8 cellular contexts compared by ENCODE assay signal in genomic region chr3:159764211-159765024, GRCh38.
DNase-seq lines count a peak whose midpoint lies in the region; ATAC-seq and TF ChIP-seq lines count a peak whose summit lies in the region.

No MANE protein-coding gene starts in this region.

- H3K79me2 ChIP-seq in PC-3 (ENCODE audit: low read length) = peaks cover 41% of the 10 kb centered on the region
- peaks cover 35% of the 10 kb centered on the region for H3K79me2 ChIP-seq in smooth muscle cell (ENCODE audit: low read depth)

- TF ChIP-seq CTCF in PC-3 (conservative IDR thresholded peaks at IDR 0.05; ENCODE audit: low read depth, low read length) (no peak), smooth muscle cell (IDR thresholded peaks at IDR 0.05; ENCODE audit: borderline replicate concordance, insufficient read depth, poor library complexity, severe bottlenecking) (no peak)

- H3K4me1 ChIP-seq in PC-3 (ENCODE audit: insufficient read depth, low read length) (peaks cover 43% of the 10 kb centered on the region), smooth muscle cell (ENCODE audit: low read depth) (peaks cover 10% of the 10 kb centered on the region)

- POLR2A ChIA-PET in PC-3 (lab: Charles Lee; ENCODE audit: unreplicated experiment) = interaction anchor here (0.5 to 1.2 kb wide), 8 partner anchors 22 to 1476 kb away, joined by 3 to 22 read pairs (median 4); no protein-coding TSS in a partner anchor

- H3K9me3 ChIP-seq in PC-3 (ENCODE audit: low read length) = no peaks in the 10 kb centered on the region
- H3K9me3 ChIP-seq in smooth muscle cell (replicated peaks; ENCODE audit: low read depth) = no peaks in the 10 kb centered on the region

- DNase-seq in GM04503 (ENCODE audit: low read depth) = peak; percentile 55
- peak; percentile 80 for DNase-seq in HCEC 1CT
- no peak for DNase-seq in PC-3
- peak; percentile 51 for DNase-seq in cerebellum (ENCODE audit: low spot score)
- peak; percentile 90 for DNase-seq in islet precursor cell
- DNase-seq in smooth muscle cell (lab: John Stamatoyannopoulos, UW; ENCODE audit: unreplicated experiment) = no peak
- DNase-seq in NCI-H2029 (lab: John Stamatoyannopoulos, UW) = no peak
- no peak for DNase-seq in A172 (ENCODE audit: low spot score)

- H3K4me3 ChIP-seq in PC-3 (ENCODE audit: low read length) (peak overlapping the region; percentile 75), smooth muscle cell (peak overlapping the region; percentile 90)

- H3K27ac ChIP-seq in PC-3 (ENCODE audit: low read length) = peak overlapping the region; percentile 81
- H3K27ac ChIP-seq in smooth muscle cell (ENCODE audit: low read depth) = peak overlapping the region; percentile 96

- CTCF ChIA-PET in PC-3 (lab: Charles Lee) = interaction anchor here (0.6 to 1.4 kb wide), 3 partner anchors 21 to 50 kb away, joined by 3 to 9 read pairs (median 5); no protein-coding TSS in a partner anchor

- H3F3A ChIP-seq in PC-3 (ENCODE audit: low read length, unreplicated experiment) = no peaks in the 10 kb centered on the region
- H3F3A ChIP-seq in smooth muscle cell (ENCODE audit: low read depth) = peaks cover 8% of the 10 kb centered on the region

- H3K4me2 ChIP-seq in PC-3 (ENCODE audit: low read length) (peak overlapping the region; percentile 83), smooth muscle cell (peak overlapping the region; percentile 88)

- no TSS peak for BruUV-seq in PC-3 (replicated peaks; lab: Mats Ljungman, UMichigan)

- H3K36me3 ChIP-seq in PC-3 (ENCODE audit: low read depth, low read length) = peaks cover 4% of the 10 kb centered on the region; the same call in 1 of the 2 replicates
- H3K36me3 ChIP-seq in smooth muscle cell (ENCODE audit: low read depth) = no peaks in the 10 kb centered on the region

- H3K27me3 ChIP-seq in PC-3 (ENCODE audit: low read length) = no peaks in the 10 kb centered on the region
- H3K27me3 ChIP-seq in smooth muscle cell (ENCODE audit: low read depth) = no peaks in the 10 kb centered on the region

- H4K20me1 ChIP-seq in PC-3 (ENCODE audit: low read length) (peaks cover 18% of the 10 kb centered on the region), smooth muscle cell (ENCODE audit: low read depth) (peaks cover 34% of the 10 kb centered on the region)

- no peaks in the 10 kb centered on the region for H3K9me2 ChIP-seq in PC-3 (replicated peaks; ENCODE audit: low read length)

- H2AFZ ChIP-seq in PC-3 (ENCODE audit: low read length) (peak overlapping the region; percentile 66), smooth muscle cell (ENCODE audit: low read depth) (no peak overlapping the region)

- ATAC-seq in PC-3 = peak; percentile 25

- WGBS in smooth muscle cell (ENCODE audit: low lambda C conversion rate) = 1% methylated on average over 46 of the region's 65 CpGs

- peak overlapping the region; percentile 84 for H3K9ac ChIP-seq in PC-3 (ENCODE audit: low read length)
- peak overlapping the region; percentile 99 for H3K9ac ChIP-seq in smooth muscle cell (ENCODE audit: low read depth)

- intact Hi-C loops in PC-3 (cut with micrococcal nuclease) = loop anchor here (1.0 to 10.0 kb wide), 9 partner anchors 21 to 600 kb away; no protein-coding TSS in a partner anchor

Comparison
In these comparisons a context has a peak if more than half of its experiments do, and no peak if none do; other contexts are left out.
1. DNase-seq: peak in GM04503 (single experiment), HCEC 1CT (single experiment), cerebellum (single experiment) and islet precursor cell (single experiment); none in PC-3 (single experiment), smooth muscle cell (single experiment), NCI-H2029 (single experiment) and A172 (single experiment).